In the genomic region with DNA sequence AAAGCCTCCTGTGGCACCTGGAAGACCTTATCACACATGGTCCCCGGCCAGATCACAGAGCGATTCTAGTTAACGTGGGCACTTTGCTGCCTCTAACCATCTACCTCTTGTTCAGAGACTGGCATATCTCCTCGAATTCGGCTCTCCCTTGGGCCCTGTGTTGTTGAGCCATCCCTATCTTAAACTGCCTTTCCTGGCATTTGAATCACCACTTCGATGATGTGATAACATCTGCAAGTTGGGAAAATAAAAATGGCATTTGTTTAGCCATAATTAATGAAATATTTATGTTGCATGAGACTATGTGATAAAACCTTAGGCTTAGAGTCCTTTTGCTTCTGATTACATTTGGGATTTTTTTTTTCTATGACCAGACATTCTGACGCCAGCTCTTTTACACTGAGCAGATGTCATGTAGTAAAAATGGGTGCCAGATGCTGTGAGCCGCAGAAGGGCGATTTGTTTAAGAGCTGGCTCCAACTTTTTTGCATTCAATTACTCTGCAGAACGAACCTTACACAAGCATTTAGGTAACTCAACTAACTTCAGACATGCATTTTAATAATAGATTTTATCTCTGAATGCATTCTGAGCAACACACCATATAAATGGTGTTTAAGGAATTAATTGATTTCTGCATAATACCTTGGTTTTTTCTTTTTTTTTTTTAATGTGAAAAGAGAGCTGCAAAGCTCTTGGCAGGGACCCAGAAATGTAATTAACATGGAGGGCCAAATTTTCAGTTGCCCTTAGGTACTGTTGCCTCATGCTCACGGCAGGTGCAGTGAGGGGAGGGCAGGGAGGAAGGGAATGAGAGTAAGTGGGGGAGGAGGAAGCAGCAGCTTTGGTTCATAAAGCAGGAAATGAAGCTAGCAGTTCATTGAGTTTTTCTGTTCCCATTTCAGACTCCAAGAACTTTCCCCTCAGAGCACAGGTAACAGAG, we compare ENCODE assay signal across 9 cellular contexts. TPM values are rescaled to one million over a fixed set of nuclear protein-coding genes. Genes with fewer than 3 reads are reported as not detected.
A peak's percentile ranks its signal among the peaks of the same experiment; 100 is the strongest.
DNase-seq lines count a peak whose midpoint lies in the region; TF ChIP-seq lines count a peak whose summit lies in the region.
"Had no signal": no experiment of that assay in that cellular context is flagged by ENCODE, and none has a peak within 500 bp of the region (broad histone marks: within the 10 kb centered on the region; RNA-seq: fewer than 3 reads in every experiment).

No MANE protein-coding gene starts in this region.

- H3K27ac ChIP-seq in SJSA1 (peak overlapping the region; percentile 26), mucosa of rectum (ENCODE audit: low read depth in 2 of 2, low read length in 2 of 2) (peak overlapping the region; percentile 10 to 39)

- no peaks in the 10 kb centered on the region for H3K27me3 ChIP-seq in SJSA1 (replicated peaks)
- H3K27me3 ChIP-seq in mucosa of rectum (ENCODE audit: control insufficient read depth in 2 of 2, insufficient read depth in 2 of 2, low read length in 2 of 2) = no peaks in the 10 kb centered on the region
- H3K27me3 ChIP-seq: heart right ventricle had no signal

- H3K4me1 Mint-ChIP-seq in activated CD4-positive, alpha-beta memory T cell treated with anti-CD3 and anti-CD28 coated beads, Interleukin-2, amount 10 ng/mL, durations not matched to agents 7 days and 5 days = peaks cover 16% of the 10 kb centered on the region

- CTCF ChIA-PET in HEK293T (lab: Yijun Ruan, JAX) = interaction anchor here (0.7 to 1.1 kb wide), 4 partner anchors 12 to 248 kb away, joined by 3 to 6 read pairs (median 3); no protein-coding TSS in a partner anchor
- CTCF ChIA-PET in activated CD4-positive, alpha-beta memory T cell treated with anti-CD3 and anti-CD28 coated beads, Interleukin-2, amount 10 ng/mL, durations not matched to agents 7 days and 5 days (lab: Charles Lee) = interaction anchor here (1.1 to 3.0 kb wide), 2 partner anchors 12 to 570 kb away, joined by 4 to 18 read pairs; no protein-coding TSS in a partner anchor

- H3K27ac Mint-ChIP-seq in activated CD4-positive, alpha-beta memory T cell treated with anti-CD3 and anti-CD28 coated beads, Interleukin-2, amount 10 ng/mL, durations not matched to agents 7 days and 5 days = no peak overlapping the region

- H3K4me1 ChIP-seq in SJSA1 (replicated peaks) (peaks cover 22% of the 10 kb centered on the region), mucosa of rectum (ENCODE audit: control insufficient read depth in 2 of 2, insufficient read depth in 2 of 2, low read length in 2 of 2) (peaks cover 0 to 4% of the 10 kb centered on the region in 2 donors)

- no peak overlapping the region for H3K4me3 Mint-ChIP-seq in activated CD4-positive, alpha-beta memory T cell treated with anti-CD3 and anti-CD28 coated beads, Interleukin-2, amount 10 ng/mL, durations not matched to agents 7 days and 5 days

- DNase-seq in DMS153 (lab: John Stamatoyannopoulos, UW) (peak; percentile 98), NCI-H1417 (lab: John Stamatoyannopoulos, UW) (peak; percentile 92 to 99 (median 96)), SJSA1 (ENCODE audit: low read depth in 1 of 2, low spot score in 2 of 2) (peak in 1 of 2 experiments; percentile 49), HEK293T (ENCODE audit: extremely low spot score) (no peak), putamen (ENCODE audit: low spot score) (no peak)
- DNase-seq in activated CD4-positive, alpha-beta memory T cell treated with anti-CD3 and anti-CD28 coated beads, Interleukin-2, amount 10 ng/mL, durations not matched to agents 7 days and 5 days = no peak
- DNase-seq in activated CD4-positive, alpha-beta T cell treated with anti-CD3 and anti-CD28 coated beads, Interleukin-2, amount 50 U/mL, for 1 hour = no peak
- DNase-seq: heart right ventricle had no signal

- H3K36me3 ChIP-seq in SJSA1 (no peaks in the 10 kb centered on the region), mucosa of rectum (ENCODE audit: control insufficient read depth in 2 of 2, insufficient read depth in 2 of 2, low read length in 2 of 2) (no peaks in the 10 kb centered on the region)
- H3K36me3 ChIP-seq: heart right ventricle had no signal

- H3K27me3 Mint-ChIP-seq in activated CD4-positive, alpha-beta memory T cell treated with anti-CD3 and anti-CD28 coated beads, Interleukin-2, amount 10 ng/mL, durations not matched to agents 7 days and 5 days = no peaks in the 10 kb centered on the region

- no peak overlapping the region for H3K4me3 ChIP-seq in SJSA1
- no peak overlapping the region for H3K4me3 ChIP-seq in mucosa of rectum (ENCODE audit: low read length in 2 of 2)
- H3K4me3 ChIP-seq: heart right ventricle had no signal

- no peak overlapping the region for H3K9ac ChIP-seq in mucosa of rectum (ENCODE audit: low read depth in 1 of 2, low read length in 2 of 2)

- 0 out of 2 replicates have a peak, but pooled peaks cover 6% of the 10 kb centered on the region for H3K9me3 ChIP-seq in SJSA1 (replicated peaks)
- no peaks in the 10 kb centered on the region for H3K9me3 ChIP-seq in mucosa of rectum (ENCODE audit: control insufficient read depth in 2 of 2, low read length in 2 of 2)

- H3K36me3 Mint-ChIP-seq in activated CD4-positive, alpha-beta memory T cell treated with anti-CD3 and anti-CD28 coated beads, Interleukin-2, amount 10 ng/mL, durations not matched to agents 7 days and 5 days (ENCODE audit: low read depth) = no peaks in the 10 kb centered on the region

- POLR2A ChIA-PET in HEK293T (lab: Yijun Ruan, JAX) = interaction anchor here (0.6 kb wide), 1 partner anchor 9 kb away, joined by 3 read pairs; no protein-coding TSS in a partner anchor
- POLR2A ChIA-PET in activated CD4-positive, alpha-beta memory T cell treated with anti-CD3 and anti-CD28 coated beads, Interleukin-2, amount 10 ng/mL, durations not matched to agents 7 days and 5 days (lab: Charles Lee) = no interaction called here

- H3K9me3 Mint-ChIP-seq in activated CD4-positive, alpha-beta memory T cell treated with anti-CD3 and anti-CD28 coated beads, Interleukin-2, amount 10 ng/mL, durations not matched to agents 7 days and 5 days = peaks cover 3% of the 10 kb centered on the region

TF ChIP-seq in HEK293T, 16 proteins besides CTCF, POLR2A, EP300 and RAD21:
- TF ChIP-seq ELF4 (IDR thresholded peaks at IDR 0.05) = no peak
- no peak for TF ChIP-seq FOXA1 (IDR thresholded peaks at IDR 0.05)
- TF ChIP-seq NFRKB (IDR thresholded peaks at IDR 0.05) = no peak
- TF ChIP-seq, protein P1, sequence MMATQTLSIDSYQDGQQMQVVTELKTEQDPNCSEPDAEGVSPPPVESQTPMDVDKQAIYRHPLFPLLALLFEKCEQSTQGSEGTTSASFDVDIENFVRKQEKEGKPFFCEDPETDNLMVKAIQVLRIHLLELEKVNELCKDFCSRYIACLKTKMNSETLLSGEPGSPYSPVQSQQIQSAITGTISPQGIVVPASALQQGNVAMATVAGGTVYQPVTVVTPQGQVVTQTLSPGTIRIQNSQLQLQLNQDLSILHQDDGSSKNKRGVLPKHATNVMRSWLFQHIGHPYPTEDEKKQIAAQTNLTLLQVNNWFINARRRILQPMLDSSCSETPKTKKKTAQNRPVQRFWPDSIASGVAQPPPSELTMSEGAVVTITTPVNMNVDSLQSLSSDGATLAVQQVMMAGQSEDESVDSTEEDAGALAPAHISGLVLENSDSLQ (IDR thresholded peaks at IDR 0.05) = no peak
- no peak for TF ChIP-seq TARDBP (IDR thresholded peaks at IDR 0.05)
- TF ChIP-seq BHLHE40 (IDR thresholded peaks at IDR 0.05; ENCODE audit: borderline replicate concordance) = no peak
- TF ChIP-seq ZNF384 (IDR thresholded peaks at IDR 0.05) = no peak
- no peak for TF ChIP-seq L3MBTL2 (conservative IDR thresholded peaks at IDR 0.05)
- no peak for TF ChIP-seq SP1 (IDR thresholded peaks at IDR 0.05)
- TF ChIP-seq CTBP1 (IDR thresholded peaks at IDR 0.05; ENCODE audit: borderline replicate concordance) = no peak
- no peak for TF ChIP-seq SUZ12 (IDR thresholded peaks at IDR 0.05)
- TF ChIP-seq HDGF (IDR thresholded peaks at IDR 0.05; ENCODE audit: borderline replicate concordance) = no peak
- no peak for TF ChIP-seq FOXM1 (IDR thresholded peaks at IDR 0.05; ENCODE audit: borderline replicate concordance)
- TF ChIP-seq LEF1 (IDR thresholded peaks at IDR 0.05; ENCODE audit: borderline replicate concordance) = no peak
- TF ChIP-seq FOXK2 (IDR thresholded peaks at IDR 0.05) = no peak
- TF ChIP-seq ARNT (IDR thresholded peaks at IDR 0.05) = no peak

RNA-seq across cellular contexts. Expression of a gene that starts 58.3 kb away (rescaled TPM):
- 59.9 and 98.3 TPM in 2 replicates for total RNA-seq in SJSA1 (2014; rRNA removed; shearing (Covaris generic))
- under 1 TPM; 0.10 to 0.18 TPM for total RNA-seq in activated CD4-positive, alpha-beta memory T cell treated with anti-CD3 and anti-CD28 coated beads, Interleukin-2, amount 10 ng/mL, durations not matched to agents 7 days and 5 days

Comparison
In these comparisons a context has a peak if more than half of its experiments do, and no peak if none do; other contexts are left out.
1. DNase-seq: peak in DMS153 (single experiment) and NCI-H1417 (3 of 3); none in HEK293T (single experiment), putamen (single experiment), activated CD4-positive, alpha-beta memory T cell treated with anti-CD3 and anti-CD28 coated beads, Interleukin-2, amount 10 ng/mL, durations not matched to agents 7 days and 5 days (single experiment) and activated CD4-positive, alpha-beta T cell treated with anti-CD3 and anti-CD28 coated beads, Interleukin-2, amount 50 U/mL, for 1 hour (single experiment).
2. RNA of a gene that starts 58.3 kb away (total RNA-seq): 59.9 to 98.3 TPM in SJSA1; 0.10 to 0.18 TPM in activated CD4-positive, alpha-beta memory T cell treated with anti-CD3 and anti-CD28 coated beads, Interleukin-2, amount 10 ng/mL, durations not matched to agents 7 days and 5 days; every median in the first group is over 10 times any median in the second.